Comparison of ENCODE assay signal across 12 cellular contexts in genomic region chr7:29457565-29457971, GRCh38.
DNase-seq lines count a peak whose midpoint lies in the region; ATAC-seq and TF ChIP-seq lines count a peak whose summit lies in the region.
"Had no signal": no experiment of that assay in that cellular context is flagged by ENCODE, and none has a peak within 500 bp of the region (broad histone marks: within the 10 kb centered on the region; RNA-seq: fewer than 3 reads in every experiment).

No MANE protein-coding gene starts in this region.

- H3K36me3 Mint-ChIP-seq in nephron progenitor cell (ENCODE audit: low read depth) (no peaks in the 10 kb centered on the region), MCF 10A (ENCODE audit: insufficient read depth, unreplicated experiment) (no peaks in the 10 kb centered on the region)
- no peaks in the 10 kb centered on the region for H3K36me3 Mint-ChIP-seq in effector memory CD8-positive, alpha-beta T cell (ENCODE audit: insufficient read depth)
- H3K36me3 Mint-ChIP-seq: CD8-positive, alpha-beta T cell had no signal

- peaks cover 56% of the 10 kb centered on the region for H3K4me1 Mint-ChIP-seq in nephron progenitor cell
- H3K4me1 Mint-ChIP-seq in MCF 10A (ENCODE audit: insufficient read depth, unreplicated experiment): no peaks in the 10 kb centered on the region
- H3K4me1 Mint-ChIP-seq in effector memory CD8-positive, alpha-beta T cell (ENCODE audit: low read depth in 2 of 2): peaks cover 0 to 4% of the 10 kb centered on the region in 2 donors

- peak overlapping the region in 50 of 59 donors; percentile 0 to 86 (median 52) for H3K27ac ChIP-seq in dorsolateral prefrontal cortex
- H3K27ac ChIP-seq: spleen had no signal

- TF ChIP-seq CTCF in BJ (IDR thresholded peaks at IDR 0.05; ENCODE audit: insufficient read depth, low read depth, low read length) (no peak), dorsolateral prefrontal cortex (IDR thresholded peaks at IDR 0.05 in 54 of 56, conservative IDR thresholded peaks at IDR 0.05 in 2 of 56; ENCODE audit: low read depth in 1 of 56, partially characterized antibody in 56 of 56) (no peak), nephron progenitor cell (IDR thresholded peaks at IDR 0.05) (no peak), MCF 10A (IDR thresholded peaks at IDR 0.05; ENCODE audit: unreplicated experiment) (no peak)

- H3K4me3 ChIP-seq in BJ (ENCODE audit: low read depth, low read length) (no peak overlapping the region), dorsolateral prefrontal cortex (peak overlapping the region in 4 of 59 donors; percentile 4 to 33 (median 10))
- H3K4me3 ChIP-seq: K562, spleen had no signal

- no peak for ATAC-seq in sciatic nerve
- ATAC-seq in effector memory CD8-positive, alpha-beta T cell (replicated peaks): no peak
- ATAC-seq: CD8-positive, alpha-beta T cell; K562 had no signal

- intact Hi-C loops in dorsolateral prefrontal cortex (cut with DNase I): no loop called here
- intact Hi-C loops in sciatic nerve (cut with DNase I): no loop called here
- intact Hi-C loops in MCF 10A (cut with micrococcal nuclease): no loop called here

- H3K9me3 Mint-ChIP-seq in nephron progenitor cell (no peaks in the 10 kb centered on the region), MCF 10A (ENCODE audit: unreplicated experiment) (no peaks in the 10 kb centered on the region)
- no peaks in the 10 kb centered on the region for H3K9me3 Mint-ChIP-seq in effector memory CD8-positive, alpha-beta T cell
- H3K9me3 Mint-ChIP-seq: CD8-positive, alpha-beta T cell had no signal

- peak overlapping the region; percentile 91 for H3K27ac Mint-ChIP-seq in nephron progenitor cell
- H3K27ac Mint-ChIP-seq in MCF 10A (ENCODE audit: low read depth, unreplicated experiment): no peak overlapping the region
- no peak overlapping the region for H3K27ac Mint-ChIP-seq in effector memory CD8-positive, alpha-beta T cell
- H3K27ac Mint-ChIP-seq: CD8-positive, alpha-beta T cell had no signal

- DNase-seq in BJ (ENCODE audit: low read depth) (peak; percentile 55), NCI-H1417 (lab: John Stamatoyannopoulos, UW) (peak in 2 of 3 experiments; percentile 78 to 93), dorsolateral prefrontal cortex (peak in 4 of 10 donors; percentile 42 to 50 (median 48)), nephron progenitor cell (peak; percentile 44), sciatic nerve (ENCODE audit: low spot score) (no peak), MCF 10A (ENCODE audit: unreplicated experiment) (no peak)
- no peak for DNase-seq in stimulated activated CD4-positive, alpha-beta T cell treated with anti-CD3 and anti-CD28 coated beads, Interleukin-12 subunit alpha, Interleukin-12 subunit beta, amount 100 ng/mL, for 4 hours
- DNase-seq in effector memory CD8-positive, alpha-beta T cell: no peak
- DNase-seq: CD8-positive, alpha-beta T cell; GOT3; spleen had no signal

- H3K27me3 ChIP-seq in BJ (ENCODE audit: control insufficient read depth, insufficient read depth, low read length) (peaks cover 4% of the 10 kb centered on the region; the same call in 1 of the 2 replicates), dorsolateral prefrontal cortex (no peaks in the 10 kb centered on the region)
- H3K27me3 ChIP-seq: spleen had no signal

- H3K36me3 ChIP-seq in BJ (ENCODE audit: control insufficient read depth, insufficient read depth, low read length): no peaks in the 10 kb centered on the region
- H3K36me3 ChIP-seq: spleen had no signal

- POLR2A ChIA-PET in BJ (lab: Charles Lee) (interaction anchor here (0.5 kb wide), 1 partner anchor 155 kb away, joined by 4 read pairs; no protein-coding TSS in a partner anchor), MCF 10A (lab: Yijun Ruan, JAX) (interaction anchor here (1.6 kb wide), 1 partner anchor 12 kb away, joined by 3 read pairs; no protein-coding TSS in a partner anchor)

- no peaks in the 10 kb centered on the region for H3K27me3 Mint-ChIP-seq in nephron progenitor cell (ENCODE audit: low read depth, poor library complexity)
- H3K27me3 Mint-ChIP-seq in MCF 10A (ENCODE audit: insufficient read depth, unreplicated experiment): no peaks in the 10 kb centered on the region
- no peaks in the 10 kb centered on the region for H3K27me3 Mint-ChIP-seq in effector memory CD8-positive, alpha-beta T cell

- peak overlapping the region; percentile 33 for H3K4me3 Mint-ChIP-seq in nephron progenitor cell
- H3K4me3 Mint-ChIP-seq in MCF 10A (ENCODE audit: unreplicated experiment): no peak overlapping the region
- no peak overlapping the region for H3K4me3 Mint-ChIP-seq in effector memory CD8-positive, alpha-beta T cell
- H3K4me3 Mint-ChIP-seq: CD8-positive, alpha-beta T cell had no signal

- CTCF ChIA-PET in BJ (lab: Yijun Ruan, JAX): interaction anchor here (0.7 to 2.0 kb wide), 4 partner anchors 9 to 49 kb away, joined by 3 to 5 read pairs (median 4); no protein-coding TSS in a partner anchor
- CTCF ChIA-PET in MCF 10A (lab: Yijun Ruan, JAX): interaction anchor here (0.8 kb wide), 2 partner anchors 24 to 107 kb away, joined by 3 to 6 read pairs; no protein-coding TSS in a partner anchor

- BruUV-seq in MCF 10A (replicated peaks; lab: Mats Ljungman, UMichigan): no TSS peak

Comparison
In these comparisons a context has a peak if more than half of its experiments do, and no peak if none do; other contexts are left out.
1. DNase-seq: peak in BJ (single experiment), NCI-H1417 (2 of 3) and nephron progenitor cell (single experiment); none in sciatic nerve (single experiment), MCF 10A (single experiment), stimulated activated CD4-positive, alpha-beta T cell treated with anti-CD3 and anti-CD28 coated beads, Interleukin-12 subunit alpha, Interleukin-12 subunit beta, amount 100 ng/mL, for 4 hours (single experiment) and effector memory CD8-positive, alpha-beta T cell (0 of 3).